ENCODE assay signal across 12 cellular contexts in the genomic region with DNA sequence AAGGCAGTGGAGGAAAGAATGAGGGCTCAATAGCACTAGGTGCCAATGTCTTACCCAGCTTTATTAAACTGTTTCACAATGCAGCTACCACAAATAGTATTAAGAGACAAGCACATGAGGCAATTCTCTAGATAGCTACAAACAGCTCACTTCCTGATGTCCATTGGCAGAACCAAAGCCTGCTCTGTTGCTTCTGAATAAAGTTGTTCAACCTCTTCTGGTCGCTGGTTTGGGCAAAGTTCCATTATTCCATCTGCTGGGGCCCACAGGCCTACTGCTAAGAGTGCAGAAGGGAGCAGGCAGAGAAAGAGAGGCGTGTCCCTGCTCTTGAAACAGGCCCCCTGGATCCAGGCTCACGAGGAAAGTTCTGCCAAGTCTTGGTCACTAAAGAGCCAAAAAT.
DNase-seq lines count a peak whose midpoint lies in the region; ATAC-seq and TF ChIP-seq lines count a peak whose summit lies in the region.
"Had no signal": no experiment of that assay in that cellular context is flagged by ENCODE, and none has a peak within 500 bp of the region (broad histone marks: within the 10 kb centered on the region; RNA-seq: fewer than 3 reads in every experiment).

No MANE protein-coding gene starts in this region.

- H3K27me3 Mint-ChIP-seq in activated naive CD8-positive, alpha-beta T cell treated with anti-CD3 and anti-CD28 coated beads, Interleukin-2, amount 50 U/mL, for 24 hours: no peaks in the 10 kb centered on the region
- H3K27me3 Mint-ChIP-seq: CD4-positive, alpha-beta T cell had no signal

- in situ Hi-C loops in GM13977 (cut with MboI; ENCODE audit: low pct_unique_long_range_greater_than_20kb, low sequenced_read_pairs, unreplicated experiment): no loop called here

- H3K4me3 ChIP-seq in AG10803 (ENCODE audit: low read length) (no peak overlapping the region), ovary (no peak overlapping the region)
- H3K4me3 ChIP-seq: HAP-1 had no signal

- no peaks in the 10 kb centered on the region for H3K36me3 ChIP-seq in ovary
- H3K36me3 ChIP-seq: brain microvascular endothelial cell, HAP-1 had no signal

- H3K4me3 Mint-ChIP-seq in activated naive CD8-positive, alpha-beta T cell treated with anti-CD3 and anti-CD28 coated beads, Interleukin-2, amount 50 U/mL, for 24 hours: no peak overlapping the region
- H3K4me3 Mint-ChIP-seq: CD4-positive, alpha-beta T cell had no signal

- no peaks in the 10 kb centered on the region for H3K9me3 Mint-ChIP-seq in activated naive CD8-positive, alpha-beta T cell treated with anti-CD3 and anti-CD28 coated beads, Interleukin-2, amount 50 U/mL, for 24 hours
- H3K9me3 Mint-ChIP-seq: CD4-positive, alpha-beta T cell had no signal

- no peak for TF ChIP-seq POLR2A in ovary (IDR thresholded peaks at IDR 0.05)

- no peak overlapping the region for H3K27ac Mint-ChIP-seq in activated naive CD8-positive, alpha-beta T cell treated with anti-CD3 and anti-CD28 coated beads, Interleukin-2, amount 50 U/mL, for 24 hours
- H3K27ac Mint-ChIP-seq: CD4-positive, alpha-beta T cell had no signal

- peaks cover 10% of the 10 kb centered on the region for H3K4me1 ChIP-seq in ovary (ENCODE audit: insufficient read depth)
- H3K4me1 ChIP-seq: HAP-1 had no signal

- DNase-seq in AG10803 (ENCODE audit: low read depth): peak; percentile 97
- peak; percentile 73 for DNase-seq in RPMI7951 (ENCODE audit: low read depth)
- peak; percentile 92 for DNase-seq in fibroblast of the conjunctiva (ENCODE audit: low read depth)
- peak; percentile 42 to 79 (median 61) for DNase-seq in ovary
- no peak for DNase-seq in activated naive CD8-positive, alpha-beta T cell treated with anti-CD3 and anti-CD28 coated beads, Interleukin-2, amount 50 U/mL, for 24 hours
- no peak for DNase-seq in GM13977 (ENCODE audit: low spot score)
- DNase-seq: activated CD4-positive, CD25-positive, alpha-beta regulatory T cell; brain microvascular endothelial cell; CD4-positive, alpha-beta T cell had no signal

- H3K27me3 ChIP-seq in ovary: no peaks in the 10 kb centered on the region
- H3K27me3 ChIP-seq: brain microvascular endothelial cell had no signal

- no peaks in the 10 kb centered on the region for H3K36me3 Mint-ChIP-seq in activated naive CD8-positive, alpha-beta T cell treated with anti-CD3 and anti-CD28 coated beads, Interleukin-2, amount 50 U/mL, for 24 hours (ENCODE audit: low read depth)

- ATAC-seq in activated naive CD8-positive, alpha-beta T cell treated with anti-CD3 and anti-CD28 coated beads, Interleukin-2, amount 50 U/mL, for 24 hours: no peak
- ATAC-seq in GM19023 (IDR thresholded peaks at IDR 0.05; ENCODE audit: unreplicated experiment) (no peak), HG03159 (IDR thresholded peaks at IDR 0.05; ENCODE audit: unreplicated experiment) (no peak)

- H3K9me3 ChIP-seq in ovary: no peaks in the 10 kb centered on the region
- H3K9me3 ChIP-seq: HAP-1 had no signal

- peak overlapping the region in 1 of 2 donors; percentile 14 for H3K27ac ChIP-seq in ovary
- H3K27ac ChIP-seq: brain microvascular endothelial cell had no signal

- no peaks in the 10 kb centered on the region for H3K4me1 Mint-ChIP-seq in activated naive CD8-positive, alpha-beta T cell treated with anti-CD3 and anti-CD28 coated beads, Interleukin-2, amount 50 U/mL, for 24 hours

- no peak for TF ChIP-seq EP300 in ovary (IDR thresholded peaks at IDR 0.05)

- TF ChIP-seq CTCF in AG10803 (conservative IDR thresholded peaks at IDR 0.05; ENCODE audit: low read length) (no peak), ovary (IDR thresholded peaks at IDR 0.05) (no peak), GM13977 (IDR thresholded peaks at IDR 0.05; ENCODE audit: extremely low read depth, insufficient read depth, missing control alignments) (no peak)

- intact Hi-C loops in ovary (cut with DNase I): no loop called here

- WGBS in ovary, 3 donors: 17 to 31% (median 25%) methylated on average over 3 of the region's 3 CpGs

Comparison
In these comparisons a context has a peak if more than half of its experiments do, and no peak if none do; other contexts are left out.
1. DNase-seq: peak in AG10803 (single experiment), RPMI7951 (single experiment), fibroblast of the conjunctiva (single experiment) and ovary (5 of 5); none in activated naive CD8-positive, alpha-beta T cell treated with anti-CD3 and anti-CD28 coated beads, Interleukin-2, amount 50 U/mL, for 24 hours (single experiment) and GM13977 (single experiment).